20 cellular contexts compared by ENCODE assay signal in genomic region chr3:49867400-49867799, GRCh38. TPM values are rescaled to one million over a fixed set of nuclear protein-coding genes. Genes with fewer than 3 reads are reported as not detected.
"Had no signal": no experiment of that assay in that cellular context is flagged by ENCODE, and none has a peak within 500 bp of the region (broad histone marks: within the 10 kb centered on the region; RNA-seq: fewer than 3 reads in every experiment).

No MANE protein-coding gene starts in this region.

- H3K36me3 Mint-ChIP-seq: activated CD8-positive, alpha-beta memory T cell treated with anti-CD3 and anti-CD28 coated beads, Interleukin-2, amount 10 ng/mL, durations not matched to agents 7 days and 5 days; mesothelial cell of epicardium had no signal

- H3K4me1 ChIP-seq: psoas muscle had no signal

- H3K27ac ChIP-seq: breast epithelium, esophagus squamous epithelium, lower lobe of right lung, ovary, psoas muscle, transverse colon, vagina had no signal

- H3K9me3 Mint-ChIP-seq: activated CD4-positive, alpha-beta memory T cell treated with anti-CD3 and anti-CD28 coated beads, Interleukin-2, amount 10 ng/mL, durations not matched to agents 7 days and 5 days; mesothelial cell of epicardium had no signal

- H3K4me3 Mint-ChIP-seq: activated CD4-positive, alpha-beta memory T cell treated with anti-CD3 and anti-CD28 coated beads, Interleukin-2, amount 10 ng/mL, durations not matched to agents 7 days and 5 days; activated CD8-positive, alpha-beta memory T cell treated with anti-CD3 and anti-CD28 coated beads, Interleukin-2, amount 10 ng/mL, durations not matched to agents 7 days and 5 days; mesothelial cell of epicardium had no signal

- DNase-seq: activated CD4-positive, CD25-positive, alpha-beta regulatory T cell; activated naive CD4-positive, alpha-beta T cell; aorta; effector memory CD4-positive, alpha-beta T cell; esophagus squamous epithelium; lower lobe of right lung; ovary; psoas muscle; right cardiac atrium; stimulated activated CD4-positive, alpha-beta T cell treated with anti-CD3 and anti-CD28 coated beads, Interleukin-2, amount 100 ng/mL, for 24 hours; substantia nigra; transverse colon had no signal

- H3K9me3 ChIP-seq: breast epithelium, esophagus squamous epithelium, lower lobe of right lung, ovary, psoas muscle, transverse colon, vagina had no signal

- H3K27ac Mint-ChIP-seq: activated CD4-positive, alpha-beta memory T cell treated with anti-CD3 and anti-CD28 coated beads, Interleukin-2, amount 10 ng/mL, durations not matched to agents 7 days and 5 days; activated CD8-positive, alpha-beta memory T cell treated with anti-CD3 and anti-CD28 coated beads, Interleukin-2, amount 10 ng/mL, durations not matched to agents 7 days and 5 days; mesothelial cell of epicardium had no signal

- H3K4me3 ChIP-seq: breast epithelium, esophagus squamous epithelium, lower lobe of right lung, ovary, psoas muscle, transverse colon, vagina had no signal

- H3K4me1 Mint-ChIP-seq: activated CD4-positive, alpha-beta memory T cell treated with anti-CD3 and anti-CD28 coated beads, Interleukin-2, amount 10 ng/mL, durations not matched to agents 7 days and 5 days; activated CD8-positive, alpha-beta memory T cell treated with anti-CD3 and anti-CD28 coated beads, Interleukin-2, amount 10 ng/mL, durations not matched to agents 7 days and 5 days; mesothelial cell of epicardium had no signal

- H3K27me3 ChIP-seq: ovary, vagina had no signal

- H3K36me3 ChIP-seq: breast epithelium, esophagus squamous epithelium, lower lobe of right lung, ovary, transverse colon, vagina had no signal

- ATAC-seq: lower lobe of right lung; psoas muscle; right cardiac atrium; stimulated activated naive CD8-positive, alpha-beta T cell treated with anti-CD3 and anti-CD28 coated beads, Interleukin-15, Interleukin-2, amounts not matched to agents 100 U/mL and 50 U/mL, for 24 hours had no signal

RNA-seq across cellular contexts. Expression of gene CAMKV, which starts 2.3 kb away (rescaled TPM):
- total RNA-seq: activated CD4-positive, alpha-beta memory T cell treated with anti-CD3 and anti-CD28 coated beads, Interleukin-2, amount 10 ng/mL, durations not matched to agents 7 days and 5 days; activated CD8-positive, alpha-beta memory T cell treated with anti-CD3 and anti-CD28 coated beads, Interleukin-2, amount 10 ng/mL, durations not matched to agents 7 days and 5 days; aorta; lower lobe of right lung; mesothelial cell of epicardium; psoas muscle; right cardiac atrium; skeletal muscle tissue; vagina had no signal
- polyA plus RNA-seq: aorta, keratinocyte, ovary, right cardiac atrium had no signal
